Comparison of ENCODE assay signal across 16 cellular contexts in genomic region chr2:48901015-48901343, GRCh38.
A peak's percentile ranks its signal among the peaks of the same experiment; 100 is the strongest.
DNase-seq lines count a peak whose midpoint lies in the region; ATAC-seq and TF ChIP-seq lines count a peak whose summit lies in the region.
"Had no signal": no experiment of that assay in that cellular context is flagged by ENCODE, and none has a peak within 500 bp of the region (broad histone marks: within the 10 kb centered on the region; RNA-seq: fewer than 3 reads in every experiment).

No MANE protein-coding gene starts in this region.

- intact Hi-C loops in IMR-90 (cut with micrococcal nuclease) = no loop called here
- intact Hi-C loops in sciatic nerve (cut with DNase I) = no loop called here

- peak overlapping the region; percentile 68 for H3K27ac ChIP-seq in BLaER1
- no peak overlapping the region for H3K27ac ChIP-seq in IMR-90 (ENCODE audit: insufficient read depth, low read length)
- peak overlapping the region; percentile 91 for H3K27ac ChIP-seq in endodermal cell (ENCODE audit: low read depth, low read length)
- no peak overlapping the region for H3K27ac ChIP-seq in coronary artery

- no peak overlapping the region for H4K5ac ChIP-seq in IMR-90 (ENCODE audit: low read depth, low read length)

- dilution Hi-C loops in IMR-90 (cut with HindIII; ENCODE audit: low sequenced_read_pairs, unreplicated experiment) = no loop called here

- H3K4me3 Mint-ChIP-seq in endodermal cell = no peak overlapping the region
- H3K4me3 Mint-ChIP-seq: B cell; CD14-positive monocyte; CD8-positive, alpha-beta T cell; IgD-negative memory B cell had no signal

- H3K4me2 ChIP-seq in BLaER1 = peak overlapping the region; percentile 71
- no peak overlapping the region for H3K4me2 ChIP-seq in IMR-90 (ENCODE audit: low read depth, low read length)

- no peak overlapping the region for H2BK20ac ChIP-seq in IMR-90 (ENCODE audit: low read depth, low read length)

- no peak for TF ChIP-seq POLR2A in IMR-90 (IDR thresholded peaks at IDR 0.05; ENCODE audit: low read depth, low read length)

- H2BK5ac ChIP-seq in IMR-90 (ENCODE audit: low read depth, low read length, poor library complexity, severe bottlenecking) = no peak overlapping the region

- no peaks in the 10 kb centered on the region for H3K27me3 Mint-ChIP-seq in endodermal cell (ENCODE audit: insufficient read depth)

- H4K91ac ChIP-seq in IMR-90 (ENCODE audit: insufficient read depth, low read depth, low read length) = no peak overlapping the region

- no TSS peak for BruUV-seq in IMR-90 (replicated peaks; lab: Mats Ljungman, UMichigan)

- no peaks in the 10 kb centered on the region for H3K9me1 ChIP-seq in IMR-90 (ENCODE audit: insufficient read depth, low read length)

- H4K8ac ChIP-seq in IMR-90 (ENCODE audit: low read depth in 2 of 2, low read length in 2 of 2) = no peak overlapping the region

- H3K9me3 Mint-ChIP-seq in endodermal cell = no peaks in the 10 kb centered on the region

- H3K18ac ChIP-seq in IMR-90 (ENCODE audit: low read depth, low read length) = 0 out of 2 replicates have a peak overlapping the region, but pooled peaks have one; percentile 36

- CTCF ChIA-PET in IMR-90 (lab: Yijun Ruan, JAX) = interaction anchor here (1.2 kb wide), 1 partner anchor 45 kb away, joined by 5 read pairs; no protein-coding TSS in a partner anchor

- H2AK5ac ChIP-seq in IMR-90 (ENCODE audit: low read depth, low read length) = no peak overlapping the region

- H3K4ac ChIP-seq in IMR-90 (ENCODE audit: low read depth, low read length) = no peak overlapping the region

- TF ChIP-seq RAD21 in IMR-90 (IDR thresholded peaks at IDR 0.05; ENCODE audit: low read length) = no peak

- POLR2A ChIA-PET in IMR-90 (lab: Charles Lee; ENCODE audit: unreplicated experiment) = no interaction called here

- H3K9me3 ChIP-seq in BLaER1 (peaks cover 12% of the 10 kb centered on the region), IMR-90 (ENCODE audit: control insufficient read depth, insufficient read depth, low read length) (no peaks in the 10 kb centered on the region), endodermal cell (ENCODE audit: control insufficient read depth, low read length) (peaks cover 6% of the 10 kb centered on the region)
- H3K9me3 ChIP-seq: HAP-1 had no signal

- H3K4me1 ChIP-seq in BLaER1 = peaks cover 58% of the 10 kb centered on the region
- peaks cover 2% of the 10 kb centered on the region; the same call in 1 of the 2 replicates for H3K4me1 ChIP-seq in IMR-90 (ENCODE audit: control insufficient read depth, insufficient read depth, low read length)
- peaks cover 5% of the 10 kb centered on the region for H3K4me1 ChIP-seq in endodermal cell (ENCODE audit: control insufficient read depth, insufficient read depth, low read length)
- H3K4me1 ChIP-seq: HAP-1 had no signal

- ATAC-seq in IMR-90 (ENCODE audit: low read depth) (no peak), sciatic nerve (peak; percentile 18), GM18498 (IDR thresholded peaks at IDR 0.05; ENCODE audit: unreplicated experiment) (no peak), HG02970 (IDR thresholded peaks at IDR 0.05; ENCODE audit: low FRiP score, unreplicated experiment) (no peak)
- ATAC-seq: CD8-positive, alpha-beta T cell had no signal

- no peak overlapping the region for H2BK15ac ChIP-seq in IMR-90 (ENCODE audit: low read depth, low read length)

- H2AFZ ChIP-seq in IMR-90 (replicated peaks; ENCODE audit: low read length, poor library complexity) = no peak overlapping the region

- no peak overlapping the region for H3K23ac ChIP-seq in IMR-90 (ENCODE audit: low read depth, low read length)

- no CpG with 5 or more reads among the region's 1 CpG for WGBS in IMR-90 (ENCODE audit: extremely low coverage in 2 of 2, insufficient read length in 1 of 2), 2 experiments
- WGBS in endodermal cell (ENCODE audit: insufficient coverage in 1 of 2, insufficient read length in 1 of 2), 2 experiments = 89% methylated on average over 1 of the region's 1 CpG; no CpG with 5 or more reads in 1 of the 2 experiments

- H3K14ac ChIP-seq in IMR-90 (replicated peaks; ENCODE audit: low read depth, low read length) = no peak overlapping the region

- no peaks in the 10 kb centered on the region for H3K36me3 Mint-ChIP-seq in endodermal cell (ENCODE audit: low read depth)
- H3K36me3 Mint-ChIP-seq: CD14-positive monocyte; CD8-positive, alpha-beta T cell; IgD-negative memory B cell had no signal

- TF ChIP-seq CTCF in IMR-90 (conservative IDR thresholded peaks at IDR 0.05; ENCODE audit: low read depth, low read length) (no peak), endodermal cell (conservative IDR thresholded peaks at IDR 0.05) (no peak), coronary artery (IDR thresholded peaks at IDR 0.05) (no peak)

- H3K9ac ChIP-seq in BLaER1 = no peak overlapping the region
- H3K9ac ChIP-seq in IMR-90 (ENCODE audit: low read depth, low read length) = no peak overlapping the region
- no peak overlapping the region for H3K9ac ChIP-seq in endodermal cell (ENCODE audit: extremely low read depth, low read length, poor library complexity, severe bottlenecking)

- H3K4me3 ChIP-seq in BLaER1 = no peak overlapping the region
- H3K4me3 ChIP-seq in IMR-90 (ENCODE audit: insufficient read depth, low read depth, low read length) = no peak overlapping the region
- H3K4me3 ChIP-seq in endodermal cell (ENCODE audit: low read length) = no peak overlapping the region
- no peak overlapping the region for H3K4me3 ChIP-seq in coronary artery
- H3K4me3 ChIP-seq: HAP-1 had no signal

- no peak for DNase-seq in IMR-90
- DNase-seq in endodermal cell = no peak
- no peak for DNase-seq in sciatic nerve (ENCODE audit: low spot score)
- no peak for DNase-seq in coronary artery (ENCODE audit: low spot score)
- DNase-seq: CD8-positive, alpha-beta T cell; COR-L47; DND-41; GDM1; KG1 had no signal

- H3K36me3 ChIP-seq in BLaER1 = no peaks in the 10 kb centered on the region
- no peaks in the 10 kb centered on the region for H3K36me3 ChIP-seq in IMR-90 (ENCODE audit: control insufficient read depth, insufficient read depth, low read length)
- no peaks in the 10 kb centered on the region for H3K36me3 ChIP-seq in endodermal cell (ENCODE audit: control insufficient read depth, insufficient read depth, low read length)
- H3K36me3 ChIP-seq: HAP-1 had no signal

- H3K56ac ChIP-seq in IMR-90 (ENCODE audit: extremely low read depth, insufficient read depth, low read length) = no peak overlapping the region

- in situ Hi-C loops in IMR-90 (cut with MboI; ENCODE audit: low sequenced_read_pairs) = no loop called here

- no peak overlapping the region for H2AK9ac ChIP-seq in IMR-90 (replicated peaks; ENCODE audit: low read depth, low read length, poor library complexity)

- H3K27me3 ChIP-seq in BLaER1 (no peaks in the 10 kb centered on the region), IMR-90 (ENCODE audit: control insufficient read depth, insufficient read depth, low read length) (no peaks in the 10 kb centered on the region), endodermal cell (ENCODE audit: control insufficient read depth, insufficient read depth, low read length, poor library complexity, severe bottlenecking) (no peaks in the 10 kb centered on the region)

- H3K27ac Mint-ChIP-seq in endodermal cell = no peak overlapping the region
- H3K27ac Mint-ChIP-seq: B cell; CD14-positive monocyte; CD8-positive, alpha-beta T cell; IgD-negative memory B cell had no signal

- H4K20me1 ChIP-seq in BLaER1 (no peaks in the 10 kb centered on the region), IMR-90 (ENCODE audit: insufficient read depth, low read length) (no peaks in the 10 kb centered on the region)

- H3K4me1 Mint-ChIP-seq in endodermal cell = peaks cover 4% of the 10 kb centered on the region
- H3K4me1 Mint-ChIP-seq: B cell, CD14-positive monocyte, IgD-negative memory B cell had no signal

- no peak overlapping the region for H2BK120ac ChIP-seq in IMR-90 (ENCODE audit: low read depth, low read length)

- no peaks in the 10 kb centered on the region for H3K79me1 ChIP-seq in IMR-90 (ENCODE audit: low read depth in 1 of 2, low read length in 2 of 2)

TF ChIP-seq in IMR-90, 13 proteins besides CTCF, POLR2A, EP300 and RAD21:
- TF ChIP-seq BHLHE40 (IDR thresholded peaks at IDR 0.05; ENCODE audit: low read depth, low read length) = no peak
- TF ChIP-seq RFX5 (IDR thresholded peaks at IDR 0.05; ENCODE audit: low read depth, low read length) = no peak
- TF ChIP-seq MAZ (IDR thresholded peaks at IDR 0.05; ENCODE audit: borderline replicate concordance, low read depth, low read length) = no peak
- TF ChIP-seq MAFK (IDR thresholded peaks at IDR 0.05; ENCODE audit: low read depth, low read length) = no peak
- no peak for TF ChIP-seq CHD1 (IDR thresholded peaks at IDR 0.05; ENCODE audit: low read depth, low read length)
- no peak for TF ChIP-seq ELK1 (IDR thresholded peaks at IDR 0.05; ENCODE audit: borderline replicate concordance, low read depth, low read length)
- no peak for TF ChIP-seq USF2 (IDR thresholded peaks at IDR 0.05; ENCODE audit: low read depth, low read length)
- no peak for TF ChIP-seq CEBPB (IDR thresholded peaks at IDR 0.05; ENCODE audit: low read depth, low read length)
- no peak for TF ChIP-seq NFE2L2 (IDR thresholded peaks at IDR 0.05; ENCODE audit: low read depth, low read length)
- no peak for TF ChIP-seq FOS (IDR thresholded peaks at IDR 0.05; ENCODE audit: low read depth, low read length)
- TF ChIP-seq RCOR1 (IDR thresholded peaks at IDR 0.05; ENCODE audit: insufficient replicate concordance, low read length) = no peak
- no peak for TF ChIP-seq MXI1 (IDR thresholded peaks at IDR 0.05; ENCODE audit: borderline replicate concordance, low read depth, low read length)
- TF ChIP-seq SMC3 (IDR thresholded peaks at IDR 0.05; ENCODE audit: low read depth, low read length) = no peak
TF ChIP-seq in IMR-90: peak in this region for 0.

Comparison
In these comparisons a context has a peak if more than half of its experiments do, and no peak if none do; other contexts are left out.
1. H3K27ac ChIP-seq: peak in BLaER1 (single experiment) and endodermal cell (single experiment); none in IMR-90 (single experiment) and coronary artery (0 of 2).